ENCODE assay signal across 1 cellular context in genomic region chr14:37587881-37588666, GRCh38.
TF ChIP-seq lines count a peak whose summit lies in the region.

No MANE protein-coding gene starts in this region.

TF ChIP-seq in HepG2, 621 proteins besides CTCF, POLR2A, EP300 and RAD21 (continued from another document and continues in another):
- no peak; the same call in 1 of the 2 replicates for TF ChIP-seq PRMT3 (CRISPR knock-in tag; IDR thresholded peaks at IDR 0.05; ENCODE audit: borderline replicate concordance, low read depth)
- peak; percentile 67 for TF ChIP-seq ZNF574 (CRISPR knock-in tag; IDR thresholded peaks at IDR 0.05)
- no peak for TF ChIP-seq DDIT3 (CRISPR knock-in tag; IDR thresholded peaks at IDR 0.05)
- TF ChIP-seq ZNF431 (CRISPR knock-in tag; IDR thresholded peaks at IDR 0.05; ENCODE audit: borderline replicate concordance, low read depth): peak; percentile 55; the same call in 1 of the 2 replicates
- TF ChIP-seq FOXP4 (CRISPR knock-in tag; IDR thresholded peaks at IDR 0.05): peak; percentile 30; the same call in 1 of the 2 replicates
- TF ChIP-seq ZNF569 (CRISPR knock-in tag; IDR thresholded peaks at IDR 0.05; ENCODE audit: borderline replicate concordance): no peak
- TF ChIP-seq MTF2 (CRISPR knock-in tag; IDR thresholded peaks at IDR 0.05; ENCODE audit: borderline replicate concordance): peak; percentile 97
- TF ChIP-seq POLR2G (IDR thresholded peaks at IDR 0.05; ENCODE audit: low read depth, low read length): peak; percentile 91
- TF ChIP-seq TBL1XR1 (IDR thresholded peaks at IDR 0.05; ENCODE audit: borderline replicate concordance, low read length, partially characterized antibody): peak; percentile 15
- TF ChIP-seq SMARCC2 (IDR thresholded peaks at IDR 0.05): no peak
- no peak for TF ChIP-seq DRAP1 (CRISPR knock-in tag; IDR thresholded peaks at IDR 0.05)
- no peak for TF ChIP-seq ZNF207 (IDR thresholded peaks at IDR 0.05; ENCODE audit: borderline replicate concordance)
- no peak for TF ChIP-seq ZNF546 (CRISPR knock-in tag; conservative IDR thresholded peaks at IDR 0.05)
- 0 out of 2 replicates have a peak, but pooled peaks have one; percentile 60 for TF ChIP-seq ZKSCAN8 (CRISPR knock-in tag; IDR thresholded peaks at IDR 0.05; ENCODE audit: borderline replicate concordance)
- TF ChIP-seq RNF219 (CRISPR knock-in tag; IDR thresholded peaks at IDR 0.05): 0 out of 2 replicates have a peak, but pooled peaks have one; percentile 75
- TF ChIP-seq KLF9 (CRISPR knock-in tag; IDR thresholded peaks at IDR 0.05; ENCODE audit: low read depth): peak; percentile 47; the same call in 1 of the 2 replicates
- TF ChIP-seq FOXO1 (CRISPR knock-in tag; IDR thresholded peaks at IDR 0.05): no peak
- TF ChIP-seq ZFP90 (CRISPR knock-in tag; IDR thresholded peaks at IDR 0.05; ENCODE audit: borderline replicate concordance): peak; percentile 70
- peak; percentile 49 for TF ChIP-seq SRSF4 (IDR thresholded peaks at IDR 0.05; ENCODE audit: low read depth, low read length, poor library complexity, severe bottlenecking)
- TF ChIP-seq ZFP41 (CRISPR knock-in tag; IDR thresholded peaks at IDR 0.05; ENCODE audit: borderline replicate concordance): peak; percentile 8; the same call in 1 of the 2 replicates
- TF ChIP-seq MTERF4 (CRISPR knock-in tag; IDR thresholded peaks at IDR 0.05): peak; percentile 78
- TF ChIP-seq CENPBD1 (CRISPR knock-in tag; IDR thresholded peaks at IDR 0.05; ENCODE audit: borderline replicate concordance, low read depth): no peak
- no peak; the same call in 1 of the 2 replicates for TF ChIP-seq HDAC6 (IDR thresholded peaks at IDR 0.05; ENCODE audit: low read depth, low read length)
- TF ChIP-seq IKZF4 (CRISPR knock-in tag; IDR thresholded peaks at IDR 0.05; ENCODE audit: borderline replicate concordance, low read depth, not compliant biosample characterization): no peak
- TF ChIP-seq JARID2 (CRISPR knock-in tag; IDR thresholded peaks at IDR 0.05; ENCODE audit: insufficient replicate concordance): no peak
- TF ChIP-seq ZNF646 (CRISPR knock-in tag; IDR thresholded peaks at IDR 0.05): peak; percentile 51; the same call in 1 of the 2 replicates
- TF ChIP-seq ZNF276 (CRISPR knock-in tag; IDR thresholded peaks at IDR 0.05; ENCODE audit: low read depth): peak; percentile 82
- no peak; the same call in 1 of the 2 replicates for TF ChIP-seq ZNF597 (CRISPR knock-in tag; IDR thresholded peaks at IDR 0.05)
- peak; percentile 87; the same call in 1 of the 2 replicates for TF ChIP-seq ZNF232 (CRISPR knock-in tag; IDR thresholded peaks at IDR 0.05; ENCODE audit: borderline replicate concordance)
